21 cellular contexts compared by ENCODE assay signal in the genomic region with DNA sequence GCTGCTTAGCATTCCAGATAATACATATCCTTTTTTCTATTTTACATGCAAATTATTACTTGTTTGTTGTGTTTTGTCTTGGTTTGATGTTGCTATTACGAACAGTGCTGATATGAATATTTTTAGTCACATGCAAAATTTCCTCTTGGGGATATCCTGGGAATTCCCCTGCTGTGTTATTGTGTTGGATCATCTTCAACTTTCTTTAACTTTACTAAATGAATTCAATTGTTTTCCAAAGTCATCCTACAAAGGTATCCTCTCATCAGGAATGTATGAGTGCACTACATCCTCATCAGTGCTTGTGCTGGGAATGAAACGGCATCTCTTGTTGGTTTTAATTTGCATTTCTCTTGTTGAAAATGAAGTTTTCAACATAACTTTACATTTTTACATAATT.
"Had no signal": no experiment of that assay in that cellular context is flagged by ENCODE, and none has a peak within 500 bp of the region (broad histone marks: within the 10 kb centered on the region; RNA-seq: fewer than 3 reads in every experiment).

No MANE protein-coding gene starts in this region.

- ATAC-seq: activated T-helper 17 cell treated with anti-CD3 and anti-CD28 coated beads, Interleukin-2, amount 50 U/mL, for 72 hours had no signal

- H3K4me1 Mint-ChIP-seq: activated CD4-positive, alpha-beta memory T cell treated with anti-CD3 and anti-CD28 coated beads, Interleukin-2, amount 10 ng/mL, durations not matched to agents 7 days and 5 days; activated naive CD4-positive, alpha-beta T cell treated with anti-CD3 and anti-CD28 coated beads, Interleukin-2, amount 10 ng/mL, durations not matched to agents 7 days and 5 days; activated naive CD8-positive, alpha-beta T cell treated with anti-CD3 and anti-CD28 coated beads for 36 hours; activated T-helper 17 cell treated with anti-CD3 and anti-CD28 coated beads, Interleukin-2, amount 50 U/mL, for 72 hours had no signal

- H3K27ac Mint-ChIP-seq: activated CD4-positive, alpha-beta memory T cell treated with anti-CD3 and anti-CD28 coated beads, Interleukin-2, amount 10 ng/mL, durations not matched to agents 7 days and 5 days; activated naive CD4-positive, alpha-beta T cell treated with anti-CD3 and anti-CD28 coated beads, Interleukin-2, amount 10 ng/mL, durations not matched to agents 7 days and 5 days; activated naive CD8-positive, alpha-beta T cell treated with anti-CD3 and anti-CD28 coated beads for 36 hours; activated T-helper 17 cell treated with anti-CD3 and anti-CD28 coated beads, Interleukin-2, amount 50 U/mL, for 72 hours had no signal

- H3K27me3 Mint-ChIP-seq: activated CD4-positive, alpha-beta memory T cell treated with anti-CD3 and anti-CD28 coated beads, Interleukin-2, amount 10 ng/mL, durations not matched to agents 7 days and 5 days; activated naive CD4-positive, alpha-beta T cell treated with anti-CD3 and anti-CD28 coated beads, Interleukin-2, amount 10 ng/mL, durations not matched to agents 7 days and 5 days; activated naive CD8-positive, alpha-beta T cell treated with anti-CD3 and anti-CD28 coated beads for 36 hours; activated T-helper 17 cell treated with anti-CD3 and anti-CD28 coated beads, Interleukin-2, amount 50 U/mL, for 72 hours had no signal

- H3K9me3 Mint-ChIP-seq: activated CD4-positive, alpha-beta memory T cell treated with anti-CD3 and anti-CD28 coated beads, Interleukin-2, amount 10 ng/mL, durations not matched to agents 7 days and 5 days; activated naive CD4-positive, alpha-beta T cell treated with anti-CD3 and anti-CD28 coated beads, Interleukin-2, amount 10 ng/mL, durations not matched to agents 7 days and 5 days; activated naive CD8-positive, alpha-beta T cell treated with anti-CD3 and anti-CD28 coated beads for 36 hours; activated T-helper 17 cell treated with anti-CD3 and anti-CD28 coated beads, Interleukin-2, amount 50 U/mL, for 72 hours had no signal

- H3K27me3 ChIP-seq: brain microvascular endothelial cell had no signal

- DNase-seq: activated CD4-positive, alpha-beta memory T cell treated with anti-CD3 and anti-CD28 coated beads, Interleukin-2, amount 10 ng/mL, durations not matched to agents 7 days and 5 days; activated CD4-positive, alpha-beta T cell treated with anti-CD3 and anti-CD28 coated beads, Interleukin-2, amount 50 U/mL, for 1 hour; activated CD4-positive, CD25-positive, alpha-beta regulatory T cell; activated gamma-delta T cell; activated naive CD4-positive, alpha-beta T cell treated with anti-CD3 and anti-CD28 coated beads, Interleukin-2, amount 10 ng/mL, durations not matched to agents 7 days and 5 days; activated naive CD8-positive, alpha-beta T cell treated with anti-CD3 and anti-CD28 coated beads for 36 hours; activated T-cell treated with anti-CD3 and anti-CD28 coated beads for 4 hours; activated T-cell treated with anti-CD3 and anti-CD28 coated beads, Interleukin-2, amount 50 U/mL, for 48 hours; brain microvascular endothelial cell; KG1; NCI-H1092; NCI-H1417; NCI-H1930; NCI-H2171 treated with DMSO at 0.1 percent for 48 hours; NCI-H226; NCI-H526 treated with DMSO at 0.1 percent for 48 hours; NCI-H82; SIG-M5; T-helper 2 cell; T1000 had no signal

- H3K27ac ChIP-seq: brain microvascular endothelial cell had no signal

- H3K36me3 Mint-ChIP-seq: activated naive CD4-positive, alpha-beta T cell treated with anti-CD3 and anti-CD28 coated beads, Interleukin-2, amount 10 ng/mL, durations not matched to agents 7 days and 5 days; activated naive CD8-positive, alpha-beta T cell treated with anti-CD3 and anti-CD28 coated beads for 36 hours had no signal

- H3K4me3 Mint-ChIP-seq: activated CD4-positive, alpha-beta memory T cell treated with anti-CD3 and anti-CD28 coated beads, Interleukin-2, amount 10 ng/mL, durations not matched to agents 7 days and 5 days; activated naive CD4-positive, alpha-beta T cell treated with anti-CD3 and anti-CD28 coated beads, Interleukin-2, amount 10 ng/mL, durations not matched to agents 7 days and 5 days; activated naive CD8-positive, alpha-beta T cell treated with anti-CD3 and anti-CD28 coated beads for 36 hours; activated T-helper 17 cell treated with anti-CD3 and anti-CD28 coated beads, Interleukin-2, amount 50 U/mL, for 72 hours had no signal
